In the genomic region with DNA sequence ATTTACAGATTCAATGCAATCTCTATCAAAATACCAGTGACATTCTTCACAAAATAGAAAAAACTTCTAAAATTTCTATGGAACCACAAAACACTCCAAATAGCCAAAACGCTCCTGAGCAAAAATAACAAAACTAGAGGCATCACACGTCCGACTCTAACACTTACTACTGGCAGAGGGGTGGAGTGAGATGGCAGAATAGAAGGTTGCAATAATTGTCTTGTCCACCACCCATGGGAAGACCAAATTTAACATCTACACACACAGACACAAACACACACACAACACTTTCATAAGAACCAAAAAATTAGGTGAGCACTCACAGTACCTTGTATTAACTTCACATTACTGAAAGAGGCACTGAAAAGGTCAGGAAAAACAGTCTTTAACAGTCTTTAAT, we compare ENCODE assay signal across 28 cellular contexts.
"Had no signal": no experiment of that assay in that cellular context is flagged by ENCODE, and none has a peak within 500 bp of the region (broad histone marks: within the 10 kb centered on the region; RNA-seq: fewer than 3 reads in every experiment).

No MANE protein-coding gene starts in this region.

- H3K27ac ChIP-seq: adrenal gland, ascending aorta, body of pancreas, brain microvascular endothelial cell, breast epithelium, cardiac muscle cell had no signal

- H3K4me1 ChIP-seq: adrenal gland, ascending aorta, body of pancreas, breast epithelium had no signal

- DNase-seq: activated effector memory CD4-positive, alpha-beta T cell treated with anti-CD3 and anti-CD28 coated beads, Interleukin-2, amount 50 U/mL, for 16 hours; activated effector memory CD4-positive, alpha-beta T cell treated with Interleukin-2 at 50 U/mL for 16 hours; activated gamma-delta T cell; activated gamma-delta T cell treated with Interleukin-2 at 50 U/mL for 16 hours; activated naive CD4-positive, alpha-beta T cell; activated naive CD4-positive, alpha-beta T cell treated with anti-CD3 and anti-CD28 coated beads for 36 hours; activated naive CD4-positive, alpha-beta T cell treated with anti-CD3 and anti-CD28 coated beads, Interleukin-2, amount 10 ng/mL, durations not matched to agents 7 days and 5 days; activated naive CD4-positive, alpha-beta T cell treated with anti-CD3 and anti-CD28 coated beads, Interleukin-2, amount 50 U/mL, for 16 hours; activated naive CD4-positive, alpha-beta T cell treated with Interleukin-2 at 50 U/mL for 16 hours; activated naive CD8-positive, alpha-beta T cell treated with anti-CD3 and anti-CD28 coated beads for 36 hours; activated naive CD8-positive, alpha-beta T cell treated with anti-CD3 and anti-CD28 coated beads, Interleukin-2, amount 10 ng/mL, durations not matched to agents 7 days and 5 days; activated naive CD8-positive, alpha-beta T cell treated with anti-CD3 and anti-CD28 coated beads, Interleukin-2, amount 50 U/mL, for 24 hours; activated T-cell treated with anti-CD3 and anti-CD28 coated beads, Interleukin-2, amount 50 U/mL, for 1 hour; activated T-cell treated with anti-CD3 and anti-CD28 coated beads, Interleukin-2, amount 50 U/mL, for 24 hours; activated T-cell treated with anti-CD3 and anti-CD28 coated beads, Interleukin-2, amount 50 U/mL, for 4 hours; activated T-cell treated with anti-CD3 and anti-CD28 coated beads, Interleukin-2, amount 50 U/mL, for 48 hours; activated T-cell treated with anti-CD3 and anti-CD28 coated beads, Interleukin-2, amount 50 U/mL, for 72 hours; adrenal gland; amniotic stem cell; body of pancreas; brain microvascular endothelial cell; central memory CD4-positive, alpha-beta T cell; cerebellar nuclear complex had no signal

- H3K27me3 ChIP-seq: adrenal gland, ascending aorta, body of pancreas, brain microvascular endothelial cell, breast epithelium, cardiac muscle cell had no signal

- ATAC-seq: activated naive CD4-positive, alpha-beta T cell treated with anti-CD3 and anti-CD28 coated beads, Interleukin-2, amount 50 U/mL, for 72 hours; activated naive CD8-positive, alpha-beta T cell treated with anti-CD3 and anti-CD28 coated beads, Interleukin-2, amount 50 U/mL, for 24 hours; activated T-cell treated with anti-CD3 and anti-CD28 coated beads, Interleukin-2, amount 50 U/mL, for 4 hours; activated T-cell treated with anti-CD3 and anti-CD28 coated beads, Interleukin-2, amount 50 U/mL, for 72 hours; activated T-helper 17 cell treated with anti-CD3 and anti-CD28 coated beads, Interleukin-2, amount 50 U/mL, for 72 hours; body of pancreas had no signal

- H3K9me3 ChIP-seq: adrenal gland, ascending aorta, body of pancreas had no signal

- H3K36me3 ChIP-seq: adrenal gland, ascending aorta, brain microvascular endothelial cell, breast epithelium, cardiac muscle cell had no signal

- H3K4me3 ChIP-seq: adrenal gland, ascending aorta, body of pancreas, breast epithelium, cardiac muscle cell had no signal
